Comparison of ENCODE assay signal across 8 cellular contexts in the genomic region with DNA sequence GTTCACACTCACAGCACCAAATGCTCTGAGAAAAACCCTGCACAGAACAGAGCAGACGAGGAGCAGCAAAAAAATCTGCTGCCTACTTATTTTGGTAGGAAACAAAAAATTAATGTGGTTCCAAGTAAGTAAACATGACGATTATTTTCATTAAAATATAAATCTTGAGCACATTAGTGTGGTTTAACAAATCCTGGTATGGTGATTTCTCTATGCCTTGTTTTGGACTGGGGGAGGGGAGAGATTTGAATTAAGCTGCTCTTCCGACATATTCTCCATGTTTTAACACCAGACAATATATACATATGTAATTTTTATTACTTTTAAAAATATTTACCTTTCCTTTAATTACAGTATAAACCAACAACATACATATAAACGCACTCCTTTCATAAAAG. TPM values are rescaled to one million over a fixed set of nuclear protein-coding genes. Genes with fewer than 3 reads are reported as not detected.
A peak's percentile ranks its signal among the peaks of the same experiment; 100 is the strongest.
DNase-seq lines count a peak whose midpoint lies in the region; ATAC-seq lines count a peak whose summit lies in the region.

No MANE protein-coding gene starts in this region.

- H3K4me1 Mint-ChIP-seq in natural killer cell treated with Interleukin-12 subunit alpha and Interleukin-12 subunit beta and Interleukin-15 and Interleukin-18, amount 100 ng/mL, for 72 hours (ENCODE audit: low read depth in 2 of 2): peaks cover 43 to 58% of the 10 kb centered on the region in 2 donors

- peak; percentile 11 for DNase-seq in M059J (ENCODE audit: low read depth)
- no peak for DNase-seq in natural killer cell treated with Interleukin-12 subunit alpha and Interleukin-12 subunit beta and Interleukin-15 and Interleukin-18, amount 100 ng/mL, for 72 hours (ENCODE audit: low spot score)
- no peak for DNase-seq in iPS-NIHi11 (ENCODE audit: low spot score)
- DNase-seq in COLO829 (ENCODE audit: low spot score): no peak
- DNase-seq in middle frontal gyrus (ENCODE audit: extremely low spot score, low spot score): no peak

- peak overlapping the region; percentile 88 for H3K4me2 ChIP-seq in BLaER1

- H3K27ac ChIP-seq in BLaER1: peak overlapping the region; percentile 96
- no peak overlapping the region for H3K27ac ChIP-seq in duodenal mucosa (ENCODE audit: low read depth, low read length)

- H3K36me3 Mint-ChIP-seq in natural killer cell treated with Interleukin-12 subunit alpha and Interleukin-12 subunit beta and Interleukin-15 and Interleukin-18, amount 100 ng/mL, for 72 hours: peaks cover 22% of the 10 kb centered on the region

- H3K4me3 ChIP-seq in BLaER1: peak overlapping the region; percentile 98
- peak overlapping the region; percentile 85 to 98 for H3K4me3 ChIP-seq in duodenal mucosa (ENCODE audit: low read depth in 1 of 2, low read length in 2 of 2)

- H3K27me3 ChIP-seq in BLaER1 (no peaks in the 10 kb centered on the region), duodenal mucosa (ENCODE audit: control insufficient read depth in 1 of 2, insufficient read depth in 2 of 2, low read length in 2 of 2) (no peaks in the 10 kb centered on the region)

- H3K4me3 Mint-ChIP-seq in natural killer cell treated with Interleukin-12 subunit alpha and Interleukin-12 subunit beta and Interleukin-15 and Interleukin-18, amount 100 ng/mL, for 72 hours: peak overlapping the region; percentile 100

- H3K4me1 ChIP-seq in BLaER1 (peaks cover 43% of the 10 kb centered on the region), duodenal mucosa (ENCODE audit: control insufficient read depth in 1 of 2, insufficient read depth in 2 of 2, low read length in 2 of 2) (peaks cover 12 to 20% of the 10 kb centered on the region in 2 donors)

- H4K20me1 ChIP-seq in BLaER1: peaks cover 30% of the 10 kb centered on the region

- H3K27ac Mint-ChIP-seq in natural killer cell treated with Interleukin-12 subunit alpha and Interleukin-12 subunit beta and Interleukin-15 and Interleukin-18, amount 100 ng/mL, for 72 hours: peak overlapping the region; percentile 95 to 97

- H3K9ac ChIP-seq in BLaER1: peak overlapping the region; percentile 97
- H3K9ac ChIP-seq in duodenal mucosa (ENCODE audit: low read depth in 1 of 2, low read length in 2 of 2): peak overlapping the region; percentile 98 to 99

- H3K9me3 ChIP-seq in BLaER1 (no peaks in the 10 kb centered on the region), duodenal mucosa (ENCODE audit: control insufficient read depth in 1 of 2, low read length in 2 of 2) (no peaks in the 10 kb centered on the region)

- H3K9me3 Mint-ChIP-seq in natural killer cell treated with Interleukin-12 subunit alpha and Interleukin-12 subunit beta and Interleukin-15 and Interleukin-18, amount 100 ng/mL, for 72 hours: no peaks in the 10 kb centered on the region

- H3K36me3 ChIP-seq in BLaER1 (peaks cover 18% of the 10 kb centered on the region), duodenal mucosa (ENCODE audit: control insufficient read depth in 1 of 2, insufficient read depth in 2 of 2, low read length in 2 of 2) (peaks cover 0 to 7% of the 10 kb centered on the region in 2 donors)

- no peak for ATAC-seq in natural killer cell treated with Interleukin-12 subunit alpha and Interleukin-12 subunit beta and Interleukin-15 and Interleukin-18, amount 100 ng/mL, for 72 hours
- no peak for ATAC-seq in GM21381 (IDR thresholded peaks at IDR 0.05; ENCODE audit: unreplicated experiment)

- no peaks in the 10 kb centered on the region for H3K27me3 Mint-ChIP-seq in natural killer cell treated with Interleukin-12 subunit alpha and Interleukin-12 subunit beta and Interleukin-15 and Interleukin-18, amount 100 ng/mL, for 72 hours

RNA-seq across cellular contexts. Expression of gene CAMK2D, which starts 1.8 kb away (rescaled TPM):
- 14.8 and 24.4 TPM in 2 replicates for total RNA-seq in M059J (2014; rRNA removed; shearing (Covaris generic))
- total RNA-seq in natural killer cell treated with Interleukin-12 subunit alpha and Interleukin-12 subunit beta and Interleukin-15 and Interleukin-18, amount 100 ng/mL, for 72 hours: 10 to 100 TPM; 43.0 to 59.6 TPM
